ENCODE assay signal across 32 cellular contexts in the genomic region with DNA sequence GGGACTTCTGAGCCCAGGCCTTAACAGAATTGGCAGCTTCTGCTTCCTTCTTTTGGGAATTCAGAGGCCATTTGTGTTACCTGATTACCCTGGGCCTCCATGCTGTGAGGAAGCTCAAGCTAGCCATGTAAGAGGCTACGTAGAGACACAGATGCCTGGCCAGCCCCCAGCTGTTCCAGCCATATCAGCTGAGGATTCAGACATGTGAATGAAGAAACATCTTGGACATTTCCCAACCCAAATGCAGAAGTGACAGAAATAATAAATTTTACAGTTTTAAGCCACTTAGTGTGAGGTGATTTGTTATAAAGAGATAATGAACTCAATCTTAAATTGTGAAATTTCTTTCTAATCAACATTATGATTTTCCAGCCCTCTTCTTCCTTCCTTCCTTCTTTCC.
"Had no signal": no experiment of that assay in that cellular context is flagged by ENCODE, and none has a peak within 500 bp of the region (broad histone marks: within the 10 kb centered on the region; RNA-seq: fewer than 3 reads in every experiment).

No MANE protein-coding gene starts in this region.

- ATAC-seq: esophagus mucosa; foreskin keratinocyte; heart left ventricle; natural killer cell; psoas muscle; stimulated activated memory B cell treated with anti-CD40 and anti-IgM and Interleukin-4, amounts not matched to agents 10 μg/mL and 1 μg/mL and 100 μg/mL, for 72 hours; WTC11 had no signal

- DNase-seq: activated CD4-positive, alpha-beta memory T cell treated with anti-CD3 and anti-CD28 coated beads, Interleukin-2, amount 10 ng/mL, durations not matched to agents 7 days and 5 days; activated CD4-positive, alpha-beta T cell treated with anti-CD3 and anti-CD28 coated beads for 1 hour; activated CD4-positive, alpha-beta T cell treated with anti-CD3 and anti-CD28 coated beads, Interleukin-2, amount 10 ng/mL, durations not matched to agents 7 days and 5 days; activated CD8-positive, alpha-beta memory T cell treated with anti-CD3 and anti-CD28 coated beads, Interleukin-2, amount 50 U/mL, for 48 hours; activated gamma-delta T cell; activated naive CD4-positive, alpha-beta T cell treated with anti-CD3 and anti-CD28 coated beads, Interleukin-2, amount 10 ng/mL, durations not matched to agents 7 days and 5 days; activated naive CD8-positive, alpha-beta T cell treated with anti-CD3 and anti-CD28 coated beads, Interleukin-2, amount 10 ng/mL, durations not matched to agents 7 days and 5 days; activated T-cell treated with anti-CD3 and anti-CD28 coated beads, Interleukin-2, amount 50 U/mL, for 24 hours; amniotic stem cell; brain microvascular endothelial cell; endodermal cell; foreskin keratinocyte; heart left ventricle; hypothalamus; immature natural killer cell; mesenchymal stem cell; natural killer cell; occipital lobe; psoas muscle; sigmoid colon; small intestine; stimulated activated CD4-positive, alpha-beta T cell treated with anti-CD3 and anti-CD28 coated beads, Interleukin-4, amount 100 ng/mL, for 24 hours; stomach; T-helper 9 cell; thyroid gland; upper lobe of left lung had no signal

- H3K27me3 ChIP-seq: brain microvascular endothelial cell, foreskin keratinocyte, heart left ventricle, neural progenitor cell, sigmoid colon, stomach, thyroid gland, upper lobe of left lung, vagina had no signal

- H3K27ac ChIP-seq: brain microvascular endothelial cell, foreskin keratinocyte, heart left ventricle, neural progenitor cell, parathyroid adenoma, psoas muscle, sigmoid colon, stomach, thyroid gland, upper lobe of left lung, vagina had no signal

- H3K4me2 ChIP-seq: neural progenitor cell had no signal

- H3K4me3 ChIP-seq: heart left ventricle, neural progenitor cell, psoas muscle, sigmoid colon, stomach, thyroid gland, upper lobe of left lung, vagina had no signal

- H3K36me3 ChIP-seq: brain microvascular endothelial cell, heart left ventricle, neural progenitor cell, sigmoid colon, stomach, thyroid gland, upper lobe of left lung, vagina had no signal

- H3K9ac ChIP-seq: neural progenitor cell, parathyroid adenoma had no signal

- H2AFZ ChIP-seq: neural progenitor cell, parathyroid adenoma had no signal

- H3K4me1 ChIP-seq: heart left ventricle, parathyroid adenoma, psoas muscle, sigmoid colon, stomach, thyroid gland, upper lobe of left lung, vagina had no signal

- H3K9me3 ChIP-seq: psoas muscle, thyroid gland, upper lobe of left lung, vagina had no signal

- H3K79me2 ChIP-seq: parathyroid adenoma had no signal
